In genomic region chr18:37578886-37579513, GRCh38 we compare ENCODE assay signal across 9 cellular contexts. TPM values are rescaled to one million over a fixed set of nuclear protein-coding genes. Genes with fewer than 3 reads are reported as not detected.
A peak's percentile ranks its signal among the peaks of the same experiment; 100 is the strongest.
DNase-seq lines count a peak whose midpoint lies in the region; ATAC-seq and TF ChIP-seq lines count a peak whose summit lies in the region.
"Had no signal": no experiment of that assay in that cellular context is flagged by ENCODE, and none has a peak within 500 bp of the region (broad histone marks: within the 10 kb centered on the region; RNA-seq: fewer than 3 reads in every experiment).

No MANE protein-coding gene starts in this region.

- peak overlapping the region in 1 of 3 experiments; percentile 20 for H3K27ac Mint-ChIP-seq in nephron

- no peaks in the 10 kb centered on the region for H3K9me3 Mint-ChIP-seq in nephron

- peak; percentile 67 for TF ChIP-seq CTCF in LNCaP clone FGC (IDR thresholded peaks at IDR 0.05; ENCODE audit: control insufficient read depth, extremely low read depth, insufficient read depth)
- TF ChIP-seq CTCF in brain microvascular endothelial cell (IDR thresholded peaks at IDR 0.05; ENCODE audit: low read depth, low read length, missing control alignments) = peak; percentile 9
- peak; percentile 63 to 66 (median 66) for TF ChIP-seq CTCF in nephron (IDR thresholded peaks at IDR 0.05; ENCODE audit: unreplicated experiment in 3 of 3)
- TF ChIP-seq CTCF in colonic mucosa (IDR thresholded peaks at IDR 0.05) = no peak

- peaks cover 6% of the 10 kb centered on the region for H3K4me1 Mint-ChIP-seq in nephron
- H3K4me1 Mint-ChIP-seq: central memory CD8-positive, alpha-beta T cell had no signal

- H3K9me3 ChIP-seq in BLaER1 treated with 17β-estradiol and CSF1 and Interleukin-3, amounts not matched to agents 10 nM and 100 nM (replicated peaks in 1 of 11) = no peaks in the 10 kb centered on the region
- H3K9me3 ChIP-seq in colonic mucosa = no peaks in the 10 kb centered on the region

- DNase-seq in LNCaP clone FGC (ENCODE audit: low read depth) (peak; percentile 58), brain microvascular endothelial cell (peak; percentile 17), colonic mucosa (no peak), MV-4-11 (lab: John Stamatoyannopoulos, UW) (no peak)
- DNase-seq in effector CD8-positive, alpha-beta T cell (lab: John Stamatoyannopoulos, UW) = no peak

- intact Hi-C loops in colonic mucosa (cut with DNase I) = no loop called here

- no peak overlapping the region for H3K27ac ChIP-seq in BLaER1 treated with 17β-estradiol and CSF1 and Interleukin-3, amounts not matched to agents 10 nM and 100 nM
- no peak overlapping the region for H3K27ac ChIP-seq in brain microvascular endothelial cell
- no peak overlapping the region for H3K27ac ChIP-seq in colonic mucosa

- peaks cover 0 to 13% (median 8%) of the 10 kb centered on the region in 10 experiments; a peak in 17 of 20 replicates for H3K4me1 ChIP-seq in BLaER1 treated with 17β-estradiol and CSF1 and Interleukin-3, amounts not matched to agents 10 nM and 100 nM
- no peaks in the 10 kb centered on the region for H3K4me1 ChIP-seq in colonic mucosa

- peaks cover 56% of the 10 kb centered on the region for H3K27me3 Mint-ChIP-seq in nephron (ENCODE audit: low read depth)

- no peak overlapping the region for H3K4me3 Mint-ChIP-seq in nephron
- H3K4me3 Mint-ChIP-seq: central memory CD8-positive, alpha-beta T cell had no signal

- H3K36me3 ChIP-seq in BLaER1 treated with 17β-estradiol and CSF1 and Interleukin-3, amounts not matched to agents 10 nM and 100 nM = no peaks in the 10 kb centered on the region
- no peaks in the 10 kb centered on the region for H3K36me3 ChIP-seq in brain microvascular endothelial cell (replicated peaks)
- H3K36me3 ChIP-seq in colonic mucosa = no peaks in the 10 kb centered on the region

- in situ Hi-C loops in brain microvascular endothelial cell (cut with HindIII; ENCODE audit: low pct_ligation_motif_present, low sequenced_read_pairs) = no loop called here

- no peaks in the 10 kb centered on the region for H3K27me3 ChIP-seq in BLaER1 treated with 17β-estradiol and CSF1 and Interleukin-3, amounts not matched to agents 10 nM and 100 nM
- H3K27me3 ChIP-seq in brain microvascular endothelial cell (replicated peaks) (no peaks in the 10 kb centered on the region), colonic mucosa (no peaks in the 10 kb centered on the region)

- H4K20me1 ChIP-seq in BLaER1 treated with 17β-estradiol and CSF1 and Interleukin-3, amounts not matched to agents 10 nM and 100 nM = no peaks in the 10 kb centered on the region

- H3K9ac ChIP-seq in BLaER1 treated with 17β-estradiol and CSF1 and Interleukin-3, amounts not matched to agents 10 nM and 100 nM = no peak overlapping the region
- H3K9ac ChIP-seq in colonic mucosa (ENCODE audit: low read depth in 2 of 2, low read length in 2 of 2) = no peak overlapping the region

- H3K4me2 ChIP-seq in BLaER1 treated with 17β-estradiol and CSF1 and Interleukin-3, amounts not matched to agents 10 nM and 100 nM = peak overlapping the region; percentile 19 to 59 (median 48); a peak in 20 of 22 replicates

- no peaks in the 10 kb centered on the region for H3K36me3 Mint-ChIP-seq in nephron (ENCODE audit: low read depth)

- peak; percentile 66 for ATAC-seq in GM18907 (IDR thresholded peaks at IDR 0.05; ENCODE audit: unreplicated experiment)

- no peak overlapping the region for H3K4me3 ChIP-seq in BLaER1 treated with 17β-estradiol and CSF1 and Interleukin-3, amounts not matched to agents 10 nM and 100 nM
- no peak overlapping the region for H3K4me3 ChIP-seq in LNCaP clone FGC (ENCODE audit: low read depth, low read length)
- H3K4me3 ChIP-seq in brain microvascular endothelial cell (ENCODE audit: low read depth, low read length) = no peak overlapping the region
- no peak overlapping the region for H3K4me3 ChIP-seq in colonic mucosa

RNA-seq across cellular contexts. Expression of gene CELF4, which starts 13.4 kb away (rescaled TPM):
- 1 to 10 TPM in 1 of 2 donors, not detected in 1; 1.4 TPM for total RNA-seq in colonic mucosa

Comparison
In these comparisons a context has a peak if more than half of its experiments do, and no peak if none do; other contexts are left out.
1. DNase-seq: peak in LNCaP clone FGC (single experiment) and brain microvascular endothelial cell (single experiment); none in colonic mucosa (single experiment), MV-4-11 (single experiment) and effector CD8-positive, alpha-beta T cell (single experiment).